Comparison of ENCODE assay signal across 1 cellular context in the genomic region with DNA sequence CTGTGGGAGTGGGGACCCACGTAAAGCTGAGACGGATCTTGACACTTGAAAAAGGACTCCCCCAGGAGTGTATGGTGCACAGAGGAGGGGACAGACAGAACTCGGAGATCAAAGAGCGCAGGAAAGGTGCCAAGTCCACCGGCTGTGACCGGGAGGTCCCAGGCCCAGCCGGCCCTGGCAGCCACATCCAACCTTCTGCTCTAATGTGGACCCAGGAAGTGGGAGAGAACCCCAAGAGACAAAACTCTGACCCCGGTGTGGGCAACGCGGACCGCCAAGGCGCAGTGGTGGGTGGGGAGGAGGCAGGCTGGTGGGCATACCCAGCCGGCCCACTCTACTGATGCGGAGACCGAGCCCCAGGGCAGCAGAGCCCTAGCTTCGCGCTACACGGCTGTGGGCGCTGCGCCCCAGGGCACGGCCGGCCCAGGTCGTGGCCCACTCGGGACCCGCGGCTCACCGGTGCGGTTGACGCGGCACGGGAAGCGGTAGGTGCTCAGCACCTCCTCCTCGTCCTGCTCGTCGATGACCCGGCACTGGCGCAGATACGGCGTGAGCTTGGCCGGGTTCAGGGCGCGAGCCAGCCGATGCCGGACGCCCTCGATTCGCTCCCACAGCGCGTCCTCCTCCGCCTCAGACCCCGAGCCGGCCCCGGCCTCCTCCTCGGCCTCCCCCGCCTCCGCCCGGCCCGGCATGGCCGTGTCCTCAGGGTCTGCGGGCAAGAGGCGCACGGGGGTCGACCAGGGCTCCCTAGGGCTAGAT.
TF ChIP-seq lines count a peak whose summit lies in the region.

No MANE protein-coding gene starts in this region.

TF ChIP-seq in K562, 482 proteins besides CTCF, POLR2A, EP300 and RAD21 (continued from another document):
- TF ChIP-seq HMG20B (CRISPR knock-in tag; IDR thresholded peaks at IDR 0.05) = no peak
- TF ChIP-seq C11orf30 (IDR thresholded peaks at IDR 0.05; ENCODE audit: low read depth) = no peak
- no peak for TF ChIP-seq SMARCA5 (IDR thresholded peaks at IDR 0.05)
- TF ChIP-seq ZNF274 (IDR thresholded peaks at IDR 0.05; ENCODE audit: borderline replicate concordance, low read depth, low read length) = no peak
- TF ChIP-seq, protein P1, sequence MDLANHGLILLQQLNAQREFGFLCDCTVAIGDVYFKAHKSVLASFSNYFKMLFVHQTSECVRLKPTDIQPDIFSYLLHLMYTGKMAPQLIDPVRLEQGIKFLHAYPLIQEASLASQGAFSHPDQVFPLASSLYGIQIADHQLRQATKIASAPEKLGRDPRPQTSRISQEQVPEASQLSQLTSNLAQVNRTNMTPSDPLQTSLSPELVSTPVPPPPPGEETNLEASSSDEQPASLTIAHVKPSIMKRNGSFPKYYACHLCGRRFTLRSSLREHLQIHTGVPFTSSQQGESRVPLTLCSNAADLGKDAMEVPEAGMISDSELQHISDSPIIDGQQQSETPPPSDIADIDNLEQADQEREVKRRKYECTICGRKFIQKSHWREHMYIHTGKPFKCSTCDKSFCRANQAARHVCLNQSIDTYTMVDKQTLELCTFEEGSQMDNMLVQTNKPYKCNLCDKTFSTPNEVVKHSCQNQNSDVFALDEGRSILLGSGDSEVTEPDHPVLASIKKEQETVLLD (IDR thresholded peaks at IDR 0.05) = no peak
- TF ChIP-seq HDAC1 (IDR thresholded peaks at IDR 0.05) = no peak
TF ChIP-seq in K562: peak in this region for 14.
